ENCODE assay signal across 20 cellular contexts in genomic region chr2:26940001-26940400, GRCh38. TPM values are rescaled to one million over a fixed set of nuclear protein-coding genes. Genes with fewer than 3 reads are reported as not detected.
DNase-seq lines count a peak whose midpoint lies in the region; ATAC-seq, FAIRE-seq and TF ChIP-seq lines count a peak whose summit lies in the region.
"Had no signal": no experiment of that assay in that cellular context is flagged by ENCODE, and none has a peak within 500 bp of the region (broad histone marks: within the 10 kb centered on the region; RNA-seq: fewer than 3 reads in every experiment).

No MANE protein-coding gene starts in this region.

- intact Hi-C loops in K562 (cut with micrococcal nuclease): no loop called here
- intact Hi-C loops in activated CD4-positive, alpha-beta T cell treated with anti-CD3 and anti-CD28 coated beads for 36 hours (cut with DNase I, micrococcal nuclease): loop anchor here in 1 of 2 experiments (5.0 kb wide), 1 partner anchor 333 kb away; no protein-coding TSS in a partner anchor

- H3K9me3 ChIP-seq in K562 (replicated peaks; ENCODE audit: control insufficient read depth, insufficient read depth, low read depth, low read length) (no peaks in the 10 kb centered on the region), tibial nerve (no peaks in the 10 kb centered on the region)
- no peaks in the 10 kb centered on the region for H3K9me3 ChIP-seq in CD8-positive, alpha-beta memory T cell (ENCODE audit: low read length)
- H3K9me3 ChIP-seq: BE2C had no signal

- 24% methylated on average over 9 of the region's 9 CpGs for WGBS in K562 (ENCODE audit: insufficient coverage, low coverage, missing lambda C conversion rate)
- 92 to 94% methylated on average over 9 of the region's 9 CpGs for WGBS in tibial nerve, 2 donors

- H3K4me3 ChIP-seq in H7 (ENCODE audit: insufficient read depth, low read depth, low read length) (no peak overlapping the region), K562 (no peak overlapping the region), tibial nerve (no peak overlapping the region)
- no peak overlapping the region for H3K4me3 ChIP-seq in CD8-positive, alpha-beta memory T cell (ENCODE audit: low read length)
- H3K4me3 ChIP-seq: GM12878, GM23338 had no signal

- H3K4me3 Mint-ChIP-seq in activated CD4-positive, alpha-beta T cell treated with anti-CD3 and anti-CD28 coated beads for 36 hours: no peak overlapping the region
- H3K4me3 Mint-ChIP-seq in CD8-positive, alpha-beta memory T cell: no peak overlapping the region
- H3K4me3 Mint-ChIP-seq: CD4-positive, CD25-positive, alpha-beta regulatory T cell; GM23338 had no signal

- POLR2A ChIA-PET in K562 (lab: Yijun Ruan, JAX): interaction anchor here (0.6 to 0.8 kb wide), 3 partner anchors 27 to 1126 kb away, joined by 3 to 4 read pairs (median 3); no protein-coding TSS in a partner anchor
- POLR2A ChIA-PET in activated CD4-positive, alpha-beta T cell treated with anti-CD3 and anti-CD28 coated beads for 36 hours (lab: Charles Lee): interaction anchor here (0.6 kb wide), 1 partner anchor 109 kb away, joined by 3 read pairs; no protein-coding TSS in a partner anchor
- POLR2A ChIA-PET in CD8-positive, alpha-beta memory T cell (lab: Charles Lee): no interaction called here

- no TSS peak for BruUV-seq in K562 (replicated peaks; lab: Mats Ljungman, UMichigan)

- no peak for TF ChIP-seq RAD21 in K562 (CRISPR knock-in tag; conservative IDR thresholded peaks at IDR 0.05 in 1 of 2, IDR thresholded peaks at IDR 0.05 in 1 of 2)

- H3K79me2 ChIP-seq in K562 (ENCODE audit: control insufficient read depth, insufficient read depth, low read length): no peaks in the 10 kb centered on the region

- no peak for ATAC-seq in K562
- ATAC-seq in activated CD4-positive, alpha-beta T cell treated with anti-CD3 and anti-CD28 coated beads for 36 hours: no peak
- ATAC-seq: GM12878, GM23338 had no signal

- H3K36me3 ChIP-seq in H7 (replicated peaks; ENCODE audit: control insufficient read depth, insufficient read depth, low read length) (no peaks in the 10 kb centered on the region), K562 (ENCODE audit: control insufficient read depth, insufficient read depth, low read length) (no peaks in the 10 kb centered on the region), tibial nerve (no peaks in the 10 kb centered on the region)
- H3K36me3 ChIP-seq in CD8-positive, alpha-beta memory T cell (ENCODE audit: insufficient read depth, low read length): no peaks in the 10 kb centered on the region

- in situ Hi-C loops in K562 (cut with MboI): loop anchor here (10.0 kb wide), 1 partner anchor 95 kb away; the partner anchor contains the start of gene DPYSL5

- peaks cover 9% of the 10 kb centered on the region for H3K27me3 ChIP-seq in H7 (ENCODE audit: control insufficient read depth, insufficient read depth, low read length)
- H3K27me3 ChIP-seq in K562 (ENCODE audit: control insufficient read depth in 2 of 2, insufficient read depth in 2 of 2, low read length in 2 of 2): peaks cover 14 to 24% of the 10 kb centered on the region in 2 experiments; a peak in 3 of 5 replicates
- H3K27me3 ChIP-seq in tibial nerve: peaks cover 0 to 24% of the 10 kb centered on the region in 2 donors
- H3K27me3 ChIP-seq in CD8-positive, alpha-beta memory T cell (ENCODE audit: insufficient read depth, low read length, poor library complexity, severe bottlenecking): no peaks in the 10 kb centered on the region
- H3K27me3 ChIP-seq: BE2C had no signal

- H3K4me1 Mint-ChIP-seq in activated CD4-positive, alpha-beta T cell treated with anti-CD3 and anti-CD28 coated beads for 36 hours: peaks cover 2% of the 10 kb centered on the region
- H3K4me1 Mint-ChIP-seq in CD8-positive, alpha-beta memory T cell: peaks cover 0 to 4% (median 3%) of the 10 kb centered on the region in 3 donors

- H2AFZ ChIP-seq in K562 (ENCODE audit: low read depth, low read length): no peak overlapping the region
- H2AFZ ChIP-seq: GM23338 had no signal

- no peak for FAIRE-seq in K562 (lab: Jason Lieb, UNC)
- FAIRE-seq: A204.1, GM12878, H54 had no signal

- H3K4me1 ChIP-seq in K562 (replicated peaks in 1 of 2; ENCODE audit: control insufficient read depth in 2 of 2, insufficient read depth in 2 of 2, low read length in 2 of 2): peaks cover 0 to 10% of the 10 kb centered on the region in 2 experiments; a peak in 2 of 5 replicates
- no peaks in the 10 kb centered on the region for H3K4me1 ChIP-seq in tibial nerve
- H3K4me1 ChIP-seq in CD8-positive, alpha-beta memory T cell (ENCODE audit: insufficient read depth, low read length): no peaks in the 10 kb centered on the region
- H3K4me1 ChIP-seq: BE2C had no signal

- DNase-seq in H7 (peak; percentile 37), NCI-H82 (lab: John Stamatoyannopoulos, UW) (peak; percentile 98), K562 (ENCODE audit: extremely low read depth in 1 of 4, low spot score in 3 of 4) (no peak), tibial nerve (ENCODE audit: low spot score in 2 of 2) (no peak)
- no peak for DNase-seq in activated CD4-positive, alpha-beta T cell treated with anti-CD3 and anti-CD28 coated beads for 36 hours
- no peak for DNase-seq in activated CD8-positive, alpha-beta memory T cell treated with anti-CD3 and anti-CD28 coated beads for 24 hours
- no peak for DNase-seq in CD8-positive, alpha-beta memory T cell
- DNase-seq: ACHN; BE2C; C1 segment of cervical spinal cord; CD4-positive, CD25-positive, alpha-beta regulatory T cell; DMS 273 treated with DMSO at 0.1 percent for 48 hours; DMS53; DND-41; EL had no signal

- H3K27ac ChIP-seq in K562 (ENCODE audit: extremely low read depth, low read depth, low read length): no peak overlapping the region
- no peak overlapping the region for H3K27ac ChIP-seq in tibial nerve
- no peak overlapping the region for H3K27ac ChIP-seq in CD8-positive, alpha-beta memory T cell (ENCODE audit: low read depth, low read length)
- H3K27ac ChIP-seq: KMS-11 had no signal

- TF ChIP-seq POLR2A in K562 (conservative IDR thresholded peaks at IDR 0.05) (no peak), tibial nerve (IDR thresholded peaks at IDR 0.05) (no peak)

- no peaks in the 10 kb centered on the region for H3K9me3 Mint-ChIP-seq in activated CD4-positive, alpha-beta T cell treated with anti-CD3 and anti-CD28 coated beads for 36 hours (ENCODE audit: low read depth)
- no peaks in the 10 kb centered on the region for H3K9me3 Mint-ChIP-seq in CD8-positive, alpha-beta memory T cell
- H3K9me3 Mint-ChIP-seq: CD4-positive, CD25-positive, alpha-beta regulatory T cell; GM23338 had no signal

- no peaks in the 10 kb centered on the region for H3K9me1 ChIP-seq in K562 (ENCODE audit: control insufficient read depth, insufficient read depth, low read length)

- no peak overlapping the region for H3K9ac ChIP-seq in K562 (ENCODE audit: insufficient read depth in 1 of 2, low read depth in 2 of 2, low read length in 2 of 2)
- H3K9ac ChIP-seq: KMS-11 had no signal

- TF ChIP-seq EP300 in K562 (IDR thresholded peaks at IDR 0.05; ENCODE audit: low read length) (no peak), tibial nerve (IDR thresholded peaks at IDR 0.05) (no peak)

- H3K27me3 Mint-ChIP-seq in activated CD4-positive, alpha-beta T cell treated with anti-CD3 and anti-CD28 coated beads for 36 hours: peaks cover 6% of the 10 kb centered on the region
- H3K27me3 Mint-ChIP-seq in CD8-positive, alpha-beta memory T cell: peaks cover 9 to 13% of the 10 kb centered on the region in 2 donors

- H3K4me2 ChIP-seq in K562 (ENCODE audit: insufficient read depth, low read length): no peak overlapping the region
- H3K4me2 ChIP-seq: GM23338, KMS-11 had no signal

- H4K20me1 ChIP-seq in K562 (replicated peaks; ENCODE audit: control insufficient read depth, insufficient read depth, low read length): no peaks in the 10 kb centered on the region

- no peak for TF ChIP-seq CTCF in K562 (IDR thresholded peaks at IDR 0.05 in 2 of 3, conservative IDR thresholded peaks at IDR 0.05 in 1 of 3; ENCODE audit: insufficient read depth in 2 of 3, low read depth in 1 of 3, low read length in 3 of 3)
- TF ChIP-seq CTCF in tibial nerve (IDR thresholded peaks at IDR 0.05): no peak

- H3K27ac Mint-ChIP-seq in activated CD4-positive, alpha-beta T cell treated with anti-CD3 and anti-CD28 coated beads for 36 hours: no peak overlapping the region
- no peak overlapping the region for H3K27ac Mint-ChIP-seq in CD8-positive, alpha-beta memory T cell
- H3K27ac Mint-ChIP-seq: CD4-positive, CD25-positive, alpha-beta regulatory T cell; GM23338 had no signal

- CTCF ChIA-PET in K562 (lab: Yijun Ruan, JAX; ENCODE audit: low intra/inter-chr PET ratio): interaction anchor here (1.0 kb wide), 1 partner anchor 94 kb away, joined by 4 read pairs; no protein-coding TSS in a partner anchor
- CTCF ChIA-PET in activated CD4-positive, alpha-beta T cell treated with anti-CD3 and anti-CD28 coated beads for 36 hours (lab: Charles Lee): interaction anchor here (1.5 to 6.1 kb wide), 4 partner anchors 14 to 94 kb away, joined by 7 to 108 read pairs (median 18); partner anchors contain the start of gene DPYSL5
- CTCF ChIA-PET in CD8-positive, alpha-beta memory T cell (lab: Charles Lee): interaction anchor here (0.9 to 6.6 kb wide), 2 partner anchors 21 to 93 kb away, joined by 3 to 35 read pairs; partner anchors contain the start of gene DPYSL5

- H3K36me3 Mint-ChIP-seq in activated CD4-positive, alpha-beta T cell treated with anti-CD3 and anti-CD28 coated beads for 36 hours (ENCODE audit: low read depth): no peaks in the 10 kb centered on the region
- H3K36me3 Mint-ChIP-seq in CD8-positive, alpha-beta memory T cell: no peaks in the 10 kb centered on the region
- H3K36me3 Mint-ChIP-seq: CD4-positive, CD25-positive, alpha-beta regulatory T cell had no signal

RNA-seq across cellular contexts. Expression of gene MAPRE3, which starts 30.4 kb away (rescaled TPM):
- total RNA-seq in H7 (2014; rRNA removed; shearing (Covaris generic)): 0.42 and 1.6 TPM in 2 replicates
- total RNA-seq in K562 (2011; cell fraction: chromatin; rRNA removed; ENCODE audit: low replicate concordance): 103 and 194 TPM in 2 replicates
- total RNA-seq in K562 (2011; cell fraction: nucleolus; rRNA removed): 85.6 and 90.0 TPM in 2 replicates
- 95.6 and 105 TPM in 2 replicates for total RNA-seq in K562 (2011; cell fraction: nucleoplasm; rRNA removed)
- total RNA-seq in K562 (2014; rRNA removed) (12.6 and 16.8 TPM in 2 replicates), K562 (2014; rRNA removed; fragmentation: Illumina TruSeq; extraction: Trizol) (10.0 and 10.8 TPM in 2 replicates), K562 (2015; rRNA removed; fragmentation: Illumina TruSeq; extraction: Trizol) (11.6 and 12.6 TPM in 2 replicates), K562 (2021) (26.7 and 29.8 TPM in 2 replicates), tibial nerve (10 to 100 TPM; 16.6 to 26.4 (median 19.7) TPM)
- polyA plus RNA-seq in K562 (2011; rRNA removed) (25.5 and 53.9 TPM in 2 replicates), K562 (2014; fragmentation: Illumina TruSeq; extraction: Trizol) (30.4 and 32.8 TPM in 2 replicates), K562 (2014; fragmentation: Nextera tagmentation; extraction: Ambion mirVana) (1 to 10 TPM in 1 of 2 experiments, under 1 TPM in 1; 0.70 to 1.1 TPM), K562 (2014; rRNA removed) (32.3 and 43.2 TPM in 2 replicates)
- 28.1 and 37.8 TPM in 2 replicates for polyA plus RNA-seq in K562 (2011; cell fraction: cytosol; rRNA removed)
- polyA plus RNA-seq in K562 (2011; cell fraction: nucleus; rRNA removed): 274 and 277 TPM in 2 replicates
- polyA plus RNA-seq in K562 (2012): 33.7 and 73.6 TPM in 2 replicates
- polyA minus RNA-seq in K562 (2011; rRNA and poly(A)+ RNA removed): 17.6 and 23.6 TPM in 2 replicates
- 11.7 and 21.4 TPM in 2 replicates for polyA minus RNA-seq in K562 (2011; cell fraction: cytosol; rRNA and poly(A)+ RNA removed)
- polyA minus RNA-seq in K562 (2011; cell fraction: nucleus; rRNA and poly(A)+ RNA removed): 20.3 and 37.2 TPM in 2 replicates
- total RNA-seq in activated CD4-positive, alpha-beta T cell treated with anti-CD3 and anti-CD28 coated beads for 36 hours: 1 to 10 TPM; 3.2 to 4.1 TPM
- 1 to 10 TPM; 2.4 to 3.0 TPM for total RNA-seq in CD8-positive, alpha-beta memory T cell
- 2.0 TPM for polyA plus RNA-seq in CD8-positive, alpha-beta memory T cell

Comparison
In these comparisons a context has a peak if more than half of its experiments do, and no peak if none do; other contexts are left out.
1. DNase-seq: peak in H7 (single experiment) and NCI-H82 (single experiment); none in K562 (0 of 4), activated CD4-positive, alpha-beta T cell treated with anti-CD3 and anti-CD28 coated beads for 36 hours (single experiment), tibial nerve (0 of 2), activated CD8-positive, alpha-beta memory T cell treated with anti-CD3 and anti-CD28 coated beads for 24 hours (single experiment) and CD8-positive, alpha-beta memory T cell (0 of 5).